In the genomic region with DNA sequence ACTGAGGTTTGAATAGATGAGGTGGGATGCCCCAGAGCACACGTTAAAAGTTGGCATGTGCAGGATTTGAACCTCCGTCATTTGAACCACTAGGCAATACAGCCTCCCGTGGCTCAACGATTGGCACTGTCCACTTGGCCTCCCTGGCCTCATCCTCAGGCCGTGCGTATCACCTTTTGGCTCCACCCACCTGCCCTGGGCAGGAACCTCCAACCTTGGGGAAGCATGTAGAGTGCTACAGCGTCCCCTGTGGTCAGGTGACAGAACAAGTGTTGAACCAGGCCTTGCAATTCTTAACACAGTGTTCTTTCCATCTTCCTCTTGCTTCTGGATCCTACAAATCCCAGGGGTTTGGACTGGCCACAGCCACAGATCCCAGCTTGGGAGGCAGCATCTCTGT, we compare ENCODE assay signal across 1 cellular context.
TF ChIP-seq lines count a peak whose summit lies in the region.

No MANE protein-coding gene starts in this region.

TF ChIP-seq in K562, 482 proteins besides CTCF, POLR2A, EP300 and RAD21 (continued from another document):
- TF ChIP-seq, protein P1, sequence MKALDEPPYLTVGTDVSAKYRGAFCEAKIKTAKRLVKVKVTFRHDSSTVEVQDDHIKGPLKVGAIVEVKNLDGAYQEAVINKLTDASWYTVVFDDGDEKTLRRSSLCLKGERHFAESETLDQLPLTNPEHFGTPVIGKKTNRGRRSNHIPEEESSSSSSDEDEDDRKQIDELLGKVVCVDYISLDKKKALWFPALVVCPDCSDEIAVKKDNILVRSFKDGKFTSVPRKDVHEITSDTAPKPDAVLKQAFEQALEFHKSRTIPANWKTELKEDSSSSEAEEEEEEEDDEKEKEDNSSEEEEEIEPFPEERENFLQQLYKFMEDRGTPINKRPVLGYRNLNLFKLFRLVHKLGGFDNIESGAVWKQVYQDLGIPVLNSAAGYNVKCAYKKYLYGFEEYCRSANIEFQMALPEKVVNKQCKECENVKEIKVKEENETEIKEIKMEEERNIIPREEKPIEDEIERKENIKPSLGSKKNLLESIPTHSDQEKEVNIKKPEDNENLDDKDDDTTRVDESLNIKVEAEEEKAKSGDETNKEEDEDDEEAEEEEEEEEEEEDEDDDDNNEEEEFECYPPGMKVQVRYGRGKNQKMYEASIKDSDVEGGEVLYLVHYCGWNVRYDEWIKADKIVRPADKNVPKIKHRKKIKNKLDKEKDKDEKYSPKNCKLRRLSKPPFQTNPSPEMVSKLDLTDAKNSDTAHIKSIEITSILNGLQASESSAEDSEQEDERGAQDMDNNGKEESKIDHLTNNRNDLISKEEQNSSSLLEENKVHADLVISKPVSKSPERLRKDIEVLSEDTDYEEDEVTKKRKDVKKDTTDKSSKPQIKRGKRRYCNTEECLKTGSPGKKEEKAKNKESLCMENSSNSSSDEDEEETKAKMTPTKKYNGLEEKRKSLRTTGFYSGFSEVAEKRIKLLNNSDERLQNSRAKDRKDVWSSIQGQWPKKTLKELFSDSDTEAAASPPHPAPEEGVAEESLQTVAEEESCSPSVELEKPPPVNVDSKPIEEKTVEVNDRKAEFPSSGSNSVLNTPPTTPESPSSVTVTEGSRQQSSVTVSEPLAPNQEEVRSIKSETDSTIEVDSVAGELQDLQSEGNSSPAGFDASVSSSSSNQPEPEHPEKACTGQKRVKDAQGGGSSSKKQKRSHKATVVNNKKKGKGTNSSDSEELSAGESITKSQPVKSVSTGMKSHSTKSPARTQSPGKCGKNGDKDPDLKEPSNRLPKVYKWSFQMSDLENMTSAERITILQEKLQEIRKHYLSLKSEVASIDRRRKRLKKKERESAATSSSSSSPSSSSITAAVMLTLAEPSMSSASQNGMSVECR (CRISPR knock-in tag; IDR thresholded peaks at IDR 0.05), result no peak
- TF ChIP-seq ZNF239 (CRISPR knock-in tag; IDR thresholded peaks at IDR 0.05) (no peak), STAT5A (IDR thresholded peaks at IDR 0.05; ENCODE audit: borderline replicate concordance, low read length) (no peak), GATAD2A (IDR thresholded peaks at IDR 0.05) (no peak), MYNN (IDR thresholded peaks at IDR 0.05) (no peak), MYNN (CRISPR knock-in tag; IDR thresholded peaks at IDR 0.05) (no peak), ZNF79 (CRISPR knock-in tag; IDR thresholded peaks at IDR 0.05; ENCODE audit: low read depth) (no peak), ZNF324 (CRISPR knock-in tag; IDR thresholded peaks at IDR 0.05) (no peak)
- TF ChIP-seq, protein P2, sequence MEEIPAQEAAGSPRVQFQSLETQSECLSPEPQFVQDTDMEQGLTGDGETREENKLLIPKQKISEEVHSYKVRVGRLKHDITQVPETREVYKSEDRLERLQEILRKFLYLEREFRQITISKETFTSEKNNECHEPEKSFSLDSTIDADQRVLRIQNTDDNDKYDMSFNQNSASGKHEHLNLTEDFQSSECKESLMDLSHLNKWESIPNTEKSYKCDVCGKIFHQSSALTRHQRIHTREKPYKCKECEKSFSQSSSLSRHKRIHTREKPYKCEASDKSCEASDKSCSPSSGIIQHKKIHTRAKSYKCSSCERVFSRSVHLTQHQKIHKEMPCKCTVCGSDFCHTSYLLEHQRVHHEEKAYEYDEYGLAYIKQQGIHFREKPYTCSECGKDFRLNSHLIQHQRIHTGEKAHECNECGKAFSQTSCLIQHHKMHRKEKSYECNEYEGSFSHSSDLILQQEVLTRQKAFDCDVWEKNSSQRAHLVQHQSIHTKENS (CRISPR knock-in tag; IDR thresholded peaks at IDR 0.05), result no peak
